In genomic region chr1:106876384-106876783, GRCh38 we compare ENCODE assay signal across 14 cellular contexts.
DNase-seq lines count a peak whose midpoint lies in the region; ATAC-seq, FAIRE-seq and TF ChIP-seq lines count a peak whose summit lies in the region.
"Had no signal": no experiment of that assay in that cellular context is flagged by ENCODE, and none has a peak within 500 bp of the region (broad histone marks: within the 10 kb centered on the region; RNA-seq: fewer than 3 reads in every experiment).

No MANE protein-coding gene starts in this region.

- DNase-seq in GM12891 (ENCODE audit: insufficient read length, low spot score) (no peak), SIG-M5 (lab: John Stamatoyannopoulos, UW) (peak; percentile 8), cerebellar nuclear complex (lab: John Stamatoyannopoulos, UW) (no peak), T-helper 9 cell (no peak), left lobe of liver (ENCODE audit: low spot score) (no peak), HepG2 (ENCODE audit: low spot score) (no peak)
- DNase-seq: activated CD4-positive, CD25-positive, alpha-beta regulatory T cell treated with anti-CD3 and anti-CD28 coated beads, Interleukin-2, amount 50 U/mL, for 72 hours; activated T-cell treated with anti-CD3 and anti-CD28 coated beads, Interleukin-2, amount 50 U/mL, for 72 hours; psoas muscle; stimulated activated CD4-positive, alpha-beta T cell treated with anti-CD3 and anti-CD28 coated beads, Interleukin-2, amount 100 ng/mL, for 48 hours; stimulated activated naive CD8-positive, alpha-beta T cell treated with anti-CD3 and anti-CD28 coated beads, Interleukin-15, amount 100 ng/mL, for 72 hours had no signal

- no peak for TF ChIP-seq POLR2A in GM12891 (IDR thresholded peaks at IDR 0.05; ENCODE audit: low read depth, low read length)
- no peak for TF ChIP-seq POLR2A in HepG2 (IDR thresholded peaks at IDR 0.05; ENCODE audit: insufficient read depth in 1 of 2, low read depth in 2 of 2, low read length in 2 of 2)

- TF ChIP-seq CTCF in HepG2 (CRISPR knock-in tag; IDR thresholded peaks at IDR 0.05) = no peak

- H3K27me3 ChIP-seq in HepG2 (ENCODE audit: control insufficient read depth in 1 of 2, insufficient read depth in 2 of 2, low read length in 2 of 2) = no peaks in the 10 kb centered on the region

- H3K79me2 ChIP-seq in HepG2 (ENCODE audit: insufficient read depth, low read length) = no peaks in the 10 kb centered on the region

- BruUV-seq in HepG2 (replicated peaks; lab: Mats Ljungman, UMichigan) = no TSS peak

- no peak overlapping the region for H3K27ac ChIP-seq in HepG2 (ENCODE audit: extremely low read length, insufficient read depth, low read length)
- H3K27ac ChIP-seq: psoas muscle, SJCRH30 had no signal

- WGBS in HepG2 (ENCODE audit: low lambda C conversion rate) = 11% methylated on average over 3 of the region's 3 CpGs

- ATAC-seq in GM21529 (IDR thresholded peaks at IDR 0.05; ENCODE audit: unreplicated experiment) (peak; percentile 62), HG03442 (IDR thresholded peaks at IDR 0.05; ENCODE audit: unreplicated experiment) (peak; percentile 58), left lobe of liver (no peak), HepG2 (no peak)
- ATAC-seq: activated T-cell treated with anti-CD3 and anti-CD28 coated beads, Interleukin-2, amount 50 U/mL, for 72 hours; psoas muscle; stimulated activated naive CD8-positive, alpha-beta T cell treated with anti-CD3 and anti-CD28 coated beads, Interleukin-15, amount 100 ng/mL, for 72 hours had no signal

- in situ Hi-C loops in HepG2 (cut with HindIII; ENCODE audit: extremely low pct_ligation_motif_present, low pct_unique_long_range_greater_than_20kb) = no loop called here

- no peak for TF ChIP-seq RAD21 in HepG2 (CRISPR knock-in tag; IDR thresholded peaks at IDR 0.05)

- POLR2A ChIA-PET in HepG2 (lab: Yijun Ruan, JAX) = no interaction called here

- intact Hi-C loops in HepG2 (cut with micrococcal nuclease; ENCODE audit: unreplicated experiment) = no loop called here

- H4K20me1 ChIP-seq in HepG2 (ENCODE audit: insufficient read depth, low read length) = no peaks in the 10 kb centered on the region

- H2AFZ ChIP-seq in HepG2 (ENCODE audit: low read length) = no peak overlapping the region

- H3K4me2 ChIP-seq in HepG2 (ENCODE audit: low read depth, low read length) = no peak overlapping the region

- TF ChIP-seq EP300 in HepG2 (IDR thresholded peaks at IDR 0.05; ENCODE audit: low read depth in 2 of 2, low read length in 2 of 2) (no peak), HepG2 (CRISPR knock-in tag; IDR thresholded peaks at IDR 0.05; ENCODE audit: borderline replicate concordance) (no peak)

- peaks cover 66% of the 10 kb centered on the region for H3K9me3 ChIP-seq in HepG2 (ENCODE audit: low read length)
- H3K9me3 ChIP-seq: psoas muscle, SJCRH30 had no signal

- no peak overlapping the region for H3K4me3 ChIP-seq in HepG2 (replicated peaks in 1 of 3; ENCODE audit: insufficient read depth in 1 of 3, low read depth in 2 of 3, low read length in 3 of 3)
- H3K4me3 ChIP-seq: psoas muscle, SJCRH30 had no signal

- no peaks in the 10 kb centered on the region for H3K4me1 ChIP-seq in HepG2 (ENCODE audit: insufficient read depth, low read length)
- H3K4me1 ChIP-seq: psoas muscle, SJCRH30 had no signal

- H3K9ac ChIP-seq in HepG2 (ENCODE audit: insufficient read depth, low read depth, low read length) = no peak overlapping the region

- no peaks in the 10 kb centered on the region for H3K36me3 ChIP-seq in HepG2 (replicated peaks in 1 of 2; ENCODE audit: control insufficient read depth in 1 of 2, insufficient read depth in 2 of 2, low read length in 2 of 2)
- H3K36me3 ChIP-seq: SJCRH30 had no signal

- FAIRE-seq in GM12891 (lab: Jason Lieb, UNC) (peak; percentile 71), HepG2 (lab: Jason Lieb, UNC) (no peak)

- CTCF ChIA-PET in HepG2 (lab: Yijun Ruan, JAX; ENCODE audit: low intra/inter-chr PET ratio, low total read pairs) = no interaction called here

TF ChIP-seq in GM12891, 5 proteins besides CTCF, POLR2A, EP300 and RAD21:
- TF ChIP-seq SPI1 (IDR thresholded peaks at IDR 0.05; ENCODE audit: low read depth, low read length) (peak; percentile 96), POU2F2 (IDR thresholded peaks at IDR 0.05; ENCODE audit: low read depth, low read length) (no peak), PAX5 (IDR thresholded peaks at IDR 0.05; ENCODE audit: insufficient read depth, low read length, severe bottlenecking) (no peak), TAF1 (IDR thresholded peaks at IDR 0.05; ENCODE audit: low read depth, low read length) (no peak), POLR2AphosphoS5 (IDR thresholded peaks at IDR 0.05; ENCODE audit: low read depth, low read length) (no peak)

TF ChIP-seq in HepG2, 621 proteins besides CTCF, POLR2A, EP300 and RAD21:
- TF ChIP-seq, protein P1, sequence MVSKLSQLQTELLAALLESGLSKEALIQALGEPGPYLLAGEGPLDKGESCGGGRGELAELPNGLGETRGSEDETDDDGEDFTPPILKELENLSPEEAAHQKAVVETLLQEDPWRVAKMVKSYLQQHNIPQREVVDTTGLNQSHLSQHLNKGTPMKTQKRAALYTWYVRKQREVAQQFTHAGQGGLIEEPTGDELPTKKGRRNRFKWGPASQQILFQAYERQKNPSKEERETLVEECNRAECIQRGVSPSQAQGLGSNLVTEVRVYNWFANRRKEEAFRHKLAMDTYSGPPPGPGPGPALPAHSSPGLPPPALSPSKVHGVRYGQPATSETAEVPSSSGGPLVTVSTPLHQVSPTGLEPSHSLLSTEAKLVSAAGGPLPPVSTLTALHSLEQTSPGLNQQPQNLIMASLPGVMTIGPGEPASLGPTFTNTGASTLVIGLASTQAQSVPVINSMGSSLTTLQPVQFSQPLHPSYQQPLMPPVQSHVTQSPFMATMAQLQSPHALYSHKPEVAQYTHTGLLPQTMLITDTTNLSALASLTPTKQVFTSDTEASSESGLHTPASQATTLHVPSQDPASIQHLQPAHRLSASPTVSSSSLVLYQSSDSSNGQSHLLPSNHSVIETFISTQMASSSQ (IDR thresholded peaks at IDR 0.05; ENCODE audit: low read depth) = no peak
- TF ChIP-seq, protein P1 (CRISPR knock-in tag; IDR thresholded peaks at IDR 0.05; ENCODE audit: borderline replicate concordance) = no peak
- TF ChIP-seq ZNF224 (CRISPR knock-in tag; IDR thresholded peaks at IDR 0.05) (no peak), TBX2 (CRISPR knock-in tag; IDR thresholded peaks at IDR 0.05; ENCODE audit: borderline replicate concordance) (no peak), SKI (IDR thresholded peaks at IDR 0.05; ENCODE audit: partially characterized antibody) (no peak), HNRNPL (IDR thresholded peaks at IDR 0.05; ENCODE audit: low read depth, low read length) (no peak), ATF2 (CRISPR knock-in tag; IDR thresholded peaks at IDR 0.05) (no peak), GLMP (CRISPR knock-in tag; IDR thresholded peaks at IDR 0.05; ENCODE audit: borderline replicate concordance) (no peak), GATAD1 (CRISPR knock-in tag; IDR thresholded peaks at IDR 0.05) (no peak), ZKSCAN8 (CRISPR knock-in tag; IDR thresholded peaks at IDR 0.05; ENCODE audit: borderline replicate concordance) (no peak), ZBTB21 (CRISPR knock-in tag; IDR thresholded peaks at IDR 0.05) (no peak), ZNF563 (CRISPR knock-in tag; IDR thresholded peaks at IDR 0.05) (no peak), SRY (CRISPR knock-in tag; IDR thresholded peaks at IDR 0.05) (no peak)
- TF ChIP-seq, protein P2, sequence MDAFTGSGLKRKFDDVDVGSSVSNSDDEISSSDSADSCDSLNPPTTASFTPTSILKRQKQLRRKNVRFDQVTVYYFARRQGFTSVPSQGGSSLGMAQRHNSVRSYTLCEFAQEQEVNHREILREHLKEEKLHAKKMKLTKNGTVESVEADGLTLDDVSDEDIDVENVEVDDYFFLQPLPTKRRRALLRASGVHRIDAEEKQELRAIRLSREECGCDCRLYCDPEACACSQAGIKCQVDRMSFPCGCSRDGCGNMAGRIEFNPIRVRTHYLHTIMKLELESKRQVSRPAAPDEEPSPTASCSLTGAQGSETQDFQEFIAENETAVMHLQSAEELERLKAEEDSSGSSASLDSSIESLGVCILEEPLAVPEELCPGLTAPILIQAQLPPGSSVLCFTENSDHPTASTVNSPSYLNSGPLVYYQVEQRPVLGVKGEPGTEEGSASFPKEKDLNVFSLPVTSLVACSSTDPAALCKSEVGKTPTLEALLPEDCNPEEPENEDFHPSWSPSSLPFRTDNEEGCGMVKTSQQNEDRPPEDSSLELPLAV (CRISPR knock-in tag; conservative IDR thresholded peaks at IDR 0.05; ENCODE audit: low read depth) = no peak

Comparison
In these comparisons a context has a peak if more than half of its experiments do, and no peak if none do; other contexts are left out.
1. ATAC-seq: peak in GM21529 (single experiment) and HG03442 (single experiment); none in left lobe of liver (single experiment) and HepG2 (single experiment).